ENCODE assay signal across 34 cellular contexts in genomic region chr6:106014930-106015329, GRCh38.
"Had no signal": no experiment of that assay in that cellular context is flagged by ENCODE, and none has a peak within 500 bp of the region (broad histone marks: within the 10 kb centered on the region; RNA-seq: fewer than 3 reads in every experiment).

No MANE protein-coding gene starts in this region.

- H3K4me1 ChIP-seq: ascending aorta, Peyer's patch, SJSA1 had no signal

- H3K27ac Mint-ChIP-seq: activated CD4-positive, alpha-beta T cell treated with anti-CD3 and anti-CD28 coated beads for 36 hours; activated CD4-positive, alpha-beta T cell treated with anti-CD3 and anti-CD28 coated beads, Interleukin-2, amount 10 ng/mL, durations not matched to agents 7 days and 5 days; activated CD8-positive, alpha-beta T cell treated with anti-CD3 and anti-CD28 coated beads, Interleukin-2, amount 10 ng/mL, durations not matched to agents 7 days and 5 days; activated naive CD4-positive, alpha-beta T cell treated with anti-CD3 and anti-CD28 coated beads, Interleukin-2, amount 50 U/mL, for 24 hours; activated naive CD8-positive, alpha-beta T cell treated with anti-CD3 and anti-CD28 coated beads, Interleukin-2, amount 10 ng/mL, durations not matched to agents 7 days and 5 days; activated T-cell treated with anti-CD3 and anti-CD28 coated beads, Interleukin-2, amount 50 U/mL, for 24 hours; activated T-helper 2 cell treated with anti-CD3 and anti-CD28 coated beads, Interferon-gamma antibody, Interleukin-2, Interleukin-4, amounts not matched to agents 10 μg/mL and 5 μg/mL and 100 μg/mL, durations not matched to agents 14 hours and 24 hours and 36 hours; T-helper 1 cell treated with Interleukin-12 subunit alpha and Interleukin-12 subunit beta and Interleukin-4 antibody, amounts not matched to agents 30 μg/mL and 1 μg/mL, for 36 hours; T-helper 2 cell treated with Interferon-gamma antibody and Interleukin-4, amounts not matched to agents 5 μg/mL and 100 μg/mL, for 36 hours had no signal

- H3K27me3 Mint-ChIP-seq: activated naive CD4-positive, alpha-beta T cell treated with anti-CD3 and anti-CD28 coated beads, Interleukin-2, amount 50 U/mL, for 24 hours had no signal

- DNase-seq: activated CD4-positive, alpha-beta T cell treated with anti-CD3 and anti-CD28 coated beads for 36 hours; activated CD4-positive, alpha-beta T cell treated with anti-CD3 and anti-CD28 coated beads, Interleukin-2, amount 10 ng/mL, durations not matched to agents 7 days and 5 days; activated CD4-positive, alpha-beta T cell treated with anti-CD3 and anti-CD28 coated beads, Interleukin-2, amount 50 U/mL, for 48 hours; activated CD8-positive, alpha-beta T cell treated with anti-CD3 and anti-CD28 coated beads, Interleukin-2, amount 10 ng/mL, durations not matched to agents 7 days and 5 days; activated gamma-delta T cell; activated naive CD4-positive, alpha-beta T cell treated with Interleukin-2 at 50 U/mL for 16 hours; activated naive CD8-positive, alpha-beta T cell treated with anti-CD3 and anti-CD28 coated beads, Interleukin-2, amount 10 ng/mL, durations not matched to agents 7 days and 5 days; activated T-cell treated with anti-CD3 and anti-CD28 coated beads, Interleukin-2, amount 50 U/mL, for 24 hours; amygdala; NCI-H1092 treated with DMSO at 0.1 percent for 48 hours; NCI-H1417; NCI-H146; NCI-H187; NCI-H2029 treated with DMSO at 0.1 percent for 48 hours; NCI-H2107; NCI-H2171; NCI-H446; NCI-H510A treated with DMSO at 0.1 percent for 48 hours; NCI-H526 treated with DMSO at 0.1 percent for 48 hours; NCI-H82; NK-92 treated with Interleukin-12 subunit alpha and Interleukin-12 subunit beta, amount 100 ng/mL, for 24 hours; PC-3; Peyer's patch; RPMI8226; SHP77 treated with DMSO at 0.1 percent for 48 hours; SK-N-SH had no signal

- H3K36me3 Mint-ChIP-seq: activated naive CD4-positive, alpha-beta T cell treated with anti-CD3 and anti-CD28 coated beads, Interleukin-2, amount 50 U/mL, for 24 hours had no signal

- H3K36me3 ChIP-seq: ascending aorta, cardiac muscle cell, Peyer's patch, SJSA1 had no signal

- H3K4me3 ChIP-seq: ascending aorta, cardiac muscle cell, Peyer's patch, SJSA1 had no signal

- H3K9ac ChIP-seq: SK-N-SH had no signal

- H3K27ac ChIP-seq: ascending aorta, cardiac muscle cell, Peyer's patch, SJSA1 had no signal

- H3K9me3 ChIP-seq: ascending aorta, Peyer's patch, SJSA1, SK-N-SH had no signal

- H3K4me2 ChIP-seq: SK-N-SH had no signal

- H3K4me1 Mint-ChIP-seq: activated CD4-positive, alpha-beta T cell treated with anti-CD3 and anti-CD28 coated beads for 36 hours; activated CD4-positive, alpha-beta T cell treated with anti-CD3 and anti-CD28 coated beads, Interleukin-2, amount 10 ng/mL, durations not matched to agents 7 days and 5 days; activated naive CD4-positive, alpha-beta T cell treated with anti-CD3 and anti-CD28 coated beads, Interleukin-2, amount 50 U/mL, for 24 hours had no signal

- H3K9me3 Mint-ChIP-seq: activated CD4-positive, alpha-beta T cell treated with anti-CD3 and anti-CD28 coated beads, Interleukin-2, amount 10 ng/mL, durations not matched to agents 7 days and 5 days; activated naive CD4-positive, alpha-beta T cell treated with anti-CD3 and anti-CD28 coated beads, Interleukin-2, amount 50 U/mL, for 24 hours; activated T-cell treated with anti-CD3 and anti-CD28 coated beads, Interleukin-2, amount 50 U/mL, for 24 hours; activated T-helper 2 cell treated with anti-CD3 and anti-CD28 coated beads, Interferon-gamma antibody, Interleukin-2, Interleukin-4, amounts not matched to agents 10 μg/mL and 5 μg/mL and 100 μg/mL, durations not matched to agents 14 hours and 24 hours and 36 hours; T-helper 2 cell treated with Interferon-gamma antibody and Interleukin-4, amounts not matched to agents 5 μg/mL and 100 μg/mL, for 36 hours had no signal

- ATAC-seq: activated CD4-positive, alpha-beta T cell treated with anti-CD3 and anti-CD28 coated beads for 36 hours; activated CD4-positive, CD25-positive, alpha-beta regulatory T cell treated with anti-CD3 and anti-CD28 coated beads, Interleukin-2, amount 50 U/mL, for 24 hours; activated CD8-positive, alpha-beta T cell treated with anti-CD3 and anti-CD28 coated beads, Interleukin-2, amount 10 ng/mL, durations not matched to agents 7 days and 5 days; PC-3 had no signal

- H3K4me3 Mint-ChIP-seq: activated CD4-positive, alpha-beta T cell treated with anti-CD3 and anti-CD28 coated beads for 36 hours; activated CD4-positive, alpha-beta T cell treated with anti-CD3 and anti-CD28 coated beads, Interleukin-2, amount 10 ng/mL, durations not matched to agents 7 days and 5 days; activated CD8-positive, alpha-beta T cell treated with anti-CD3 and anti-CD28 coated beads, Interleukin-2, amount 10 ng/mL, durations not matched to agents 7 days and 5 days; activated naive CD4-positive, alpha-beta T cell treated with anti-CD3 and anti-CD28 coated beads, Interleukin-2, amount 50 U/mL, for 24 hours; activated naive CD8-positive, alpha-beta T cell treated with anti-CD3 and anti-CD28 coated beads, Interleukin-2, amount 10 ng/mL, durations not matched to agents 7 days and 5 days; activated T-cell treated with anti-CD3 and anti-CD28 coated beads, Interleukin-2, amount 50 U/mL, for 24 hours; T-helper 1 cell treated with Interleukin-12 subunit alpha and Interleukin-12 subunit beta and Interleukin-4 antibody, amounts not matched to agents 30 μg/mL and 1 μg/mL, for 36 hours; T-helper 2 cell treated with Interferon-gamma antibody and Interleukin-4, amounts not matched to agents 5 μg/mL and 100 μg/mL, for 36 hours had no signal

- H3K27me3 ChIP-seq: ascending aorta, Peyer's patch, SJSA1 had no signal
